ENCODE assay signal across 10 cellular contexts in genomic region chr2:233083782-233084181, GRCh38. TPM values are rescaled to one million over a fixed set of nuclear protein-coding genes. Genes with fewer than 3 reads are reported as not detected.
DNase-seq lines count a peak whose midpoint lies in the region; ATAC-seq and TF ChIP-seq lines count a peak whose summit lies in the region.
"Had no signal": no experiment of that assay in that cellular context is flagged by ENCODE, and none has a peak within 500 bp of the region (broad histone marks: within the 10 kb centered on the region; RNA-seq: fewer than 3 reads in every experiment).

No MANE protein-coding gene starts in this region.

- peaks cover 78% of the 10 kb centered on the region for H3K36me3 Mint-ChIP-seq in stimulated activated naive CD8-positive, alpha-beta T cell treated with anti-CD3 and anti-CD28 coated beads, Interleukin-15, Interleukin-2, amounts not matched to agents 100 ng/mL and 50 ng/mL, for 24 hours (ENCODE audit: low read depth)
- H3K36me3 Mint-ChIP-seq in central memory CD8-positive, alpha-beta T cell (ENCODE audit: insufficient read depth), result peaks cover 45% of the 10 kb centered on the region
- H3K36me3 Mint-ChIP-seq in natural killer cell, result peaks cover 15% of the 10 kb centered on the region

- intact Hi-C loops in natural killer cell (cut with micrococcal nuclease) (loop anchor here (1.0 to 10.0 kb wide), 3 partner anchors 17 to 301 kb away; partner anchors contain the start of gene INPP5D), posterior vena cava (cut with DNase I) (no loop called here)

- peaks cover 95% of the 10 kb centered on the region for H3K4me1 Mint-ChIP-seq in stimulated activated naive CD8-positive, alpha-beta T cell treated with anti-CD3 and anti-CD28 coated beads, Interleukin-15, Interleukin-2, amounts not matched to agents 100 ng/mL and 50 ng/mL, for 24 hours (ENCODE audit: low read depth)
- H3K4me1 Mint-ChIP-seq in central memory CD8-positive, alpha-beta T cell, result peaks cover 97% of the 10 kb centered on the region
- H3K4me1 Mint-ChIP-seq in natural killer cell, result peaks cover 95 to 96% of the 10 kb centered on the region in 2 donors

- peak overlapping the region; percentile 64 for H3K4me3 Mint-ChIP-seq in stimulated activated naive CD8-positive, alpha-beta T cell treated with anti-CD3 and anti-CD28 coated beads, Interleukin-15, Interleukin-2, amounts not matched to agents 100 ng/mL and 50 ng/mL, for 24 hours
- peak overlapping the region; percentile 81 for H3K4me3 Mint-ChIP-seq in central memory CD8-positive, alpha-beta T cell
- peak overlapping the region; percentile 89 for H3K4me3 Mint-ChIP-seq in natural killer cell

- H3K27ac Mint-ChIP-seq in stimulated activated naive CD8-positive, alpha-beta T cell treated with anti-CD3 and anti-CD28 coated beads, Interleukin-15, Interleukin-2, amounts not matched to agents 100 ng/mL and 50 ng/mL, for 24 hours, result peak overlapping the region; percentile 92
- peak overlapping the region; percentile 93 for H3K27ac Mint-ChIP-seq in central memory CD8-positive, alpha-beta T cell (ENCODE audit: low read depth)
- no peak overlapping the region for H3K27ac Mint-ChIP-seq in natural killer cell

- DNase-seq in stimulated activated naive CD8-positive, alpha-beta T cell treated with anti-CD3 and anti-CD28 coated beads, Interleukin-15, Interleukin-2, amounts not matched to agents 100 U/mL and 50 U/mL, for 24 hours, result no peak
- no peak for DNase-seq in central memory CD8-positive, alpha-beta T cell (ENCODE audit: low spot score in 2 of 2)
- DNase-seq in natural killer cell (no peak), HCEC 1CT (no peak), SIG-M5 treated with dmso at 0.1 percent for 504 hours (lab: John Stamatoyannopoulos, UW; ENCODE audit: unreplicated experiment) (no peak), GM19240 (ENCODE audit: insufficient read length, low spot score) (no peak), posterior vena cava (ENCODE audit: low spot score) (no peak)
- DNase-seq: foreskin keratinocyte, mesendoderm had no signal

- TF ChIP-seq CTCF in natural killer cell (IDR thresholded peaks at IDR 0.05), result no peak

- ATAC-seq in stimulated activated naive CD8-positive, alpha-beta T cell treated with anti-CD3 and anti-CD28 coated beads, Interleukin-15, Interleukin-2, amounts not matched to agents 100 U/mL and 50 U/mL, for 24 hours, result no peak
- no peak for ATAC-seq in central memory CD8-positive, alpha-beta T cell (replicated peaks; ENCODE audit: extremely low read depth, poor library complexity, severe bottlenecking)
- no peak for ATAC-seq in natural killer cell
- ATAC-seq: foreskin keratinocyte had no signal

- H3K9me3 Mint-ChIP-seq in stimulated activated naive CD8-positive, alpha-beta T cell treated with anti-CD3 and anti-CD28 coated beads, Interleukin-15, Interleukin-2, amounts not matched to agents 100 ng/mL and 50 ng/mL, for 24 hours, result no peaks in the 10 kb centered on the region
- no peaks in the 10 kb centered on the region for H3K9me3 Mint-ChIP-seq in central memory CD8-positive, alpha-beta T cell
- no peaks in the 10 kb centered on the region for H3K9me3 Mint-ChIP-seq in natural killer cell

- no peaks in the 10 kb centered on the region for H3K27me3 Mint-ChIP-seq in stimulated activated naive CD8-positive, alpha-beta T cell treated with anti-CD3 and anti-CD28 coated beads, Interleukin-15, Interleukin-2, amounts not matched to agents 100 ng/mL and 50 ng/mL, for 24 hours
- no peaks in the 10 kb centered on the region for H3K27me3 Mint-ChIP-seq in central memory CD8-positive, alpha-beta T cell
- H3K27me3 Mint-ChIP-seq in natural killer cell (ENCODE audit: low read depth in 2 of 2), result no peaks in the 10 kb centered on the region

RNA-seq across cellular contexts. Expression of gene INPP5D, which starts 23.6 kb away (rescaled TPM):
- 100 to 1,000 TPM; 385 to 498 (median 497) TPM for total RNA-seq in natural killer cell
- 10 to 100 TPM; 14.0 to 19.9 TPM for total RNA-seq in posterior vena cava

RNA-seq across cellular contexts. Expression of gene NEU2, which starts 51.3 kb away (rescaled TPM):
- total RNA-seq in natural killer cell (not detected), posterior vena cava (not detected)
- total RNA-seq: foreskin keratinocyte had no signal

Comparison
In these comparisons a context has a peak if more than half of its experiments do, and no peak if none do; other contexts are left out.
1. H3K27ac Mint-ChIP-seq: peak in stimulated activated naive CD8-positive, alpha-beta T cell treated with anti-CD3 and anti-CD28 coated beads, Interleukin-15, Interleukin-2, amounts not matched to agents 100 ng/mL and 50 ng/mL, for 24 hours (single experiment) and central memory CD8-positive, alpha-beta T cell (single experiment); none in natural killer cell (0 of 2).
2. RNA of gene INPP5D, which starts 23.6 kb away (total RNA-seq): 385 to 498 TPM in natural killer cell; 14.0 to 19.9 TPM in posterior vena cava; every median in the first group is over 10 times any median in the second.
3. Peak in every context shown above with its lines, with median percentiles within 50 percentile points of each other: H3K4me3 Mint-ChIP-seq.